ENCODE assay signal across 8 cellular contexts in the genomic region with DNA sequence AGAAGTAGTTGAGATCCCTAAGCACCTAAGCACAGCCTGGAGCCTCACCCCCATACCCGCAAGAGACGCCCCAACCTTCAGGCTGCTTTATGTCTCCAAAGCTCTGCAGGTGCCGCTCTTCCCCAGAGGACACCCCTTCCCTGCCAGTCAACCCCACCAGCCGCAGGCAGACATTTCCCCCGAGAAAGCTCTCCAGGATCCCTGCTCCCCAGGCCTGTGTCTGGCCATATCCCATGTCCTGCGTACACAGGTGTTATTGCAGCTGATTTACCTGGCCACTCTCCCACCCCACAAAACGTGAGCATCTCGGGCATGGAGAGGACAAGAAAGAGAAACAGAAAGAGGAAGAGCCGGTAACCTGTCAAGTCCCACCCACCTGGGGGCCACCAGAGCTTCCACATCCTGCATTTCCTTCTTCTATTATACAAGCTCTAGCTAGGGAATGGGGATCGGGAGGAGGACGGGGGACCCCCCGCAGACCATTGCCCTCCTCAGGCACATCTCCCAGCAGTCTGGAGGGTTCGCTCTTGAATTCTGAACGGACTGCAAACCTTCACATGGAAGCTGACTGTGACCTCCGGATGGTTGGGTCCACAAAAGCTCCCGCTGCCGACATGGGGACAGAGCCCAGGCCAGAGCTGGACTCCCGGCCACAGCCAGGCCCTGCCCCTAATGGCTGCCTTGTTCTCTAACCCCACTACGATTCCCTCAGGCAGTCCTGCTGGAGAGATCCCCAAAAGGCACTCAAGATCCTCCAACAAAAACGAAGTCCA. TPM values are rescaled to one million over a fixed set of nuclear protein-coding genes. Genes with fewer than 3 reads are reported as not detected.
DNase-seq lines count a peak whose midpoint lies in the region; TF ChIP-seq lines count a peak whose summit lies in the region.

No MANE protein-coding gene starts in this region.

- no peak for TF ChIP-seq POLR2A in stomach (IDR thresholded peaks at IDR 0.05)

- POLR2A ChIA-PET in PC-9 (lab: Charles Lee; ENCODE audit: unreplicated experiment), result no interaction called here

- H3K27me3 ChIP-seq in HL-60 (ENCODE audit: insufficient read depth, poor library complexity, severe bottlenecking), result no peaks in the 10 kb centered on the region
- no peaks in the 10 kb centered on the region for H3K27me3 ChIP-seq in stomach
- H3K27me3 ChIP-seq in PC-9 (ENCODE audit: insufficient read depth, low read depth), result no peaks in the 10 kb centered on the region

- TF ChIP-seq CTCF in HL-60 (IDR thresholded peaks at IDR 0.05; ENCODE audit: insufficient read depth, low read length) (no peak), stomach (IDR thresholded peaks at IDR 0.05) (no peak), PC-9 (conservative IDR thresholded peaks at IDR 0.05) (no peak)

- no peak for TF ChIP-seq EP300 in stomach (IDR thresholded peaks at IDR 0.05)

- no peak overlapping the region for H2AFZ ChIP-seq in PC-9

- H3K36me3 Mint-ChIP-seq in activated T-cell treated with anti-CD3 and anti-CD28 coated beads, Interleukin-2, amount 50 U/mL, for 24 hours (ENCODE audit: low read depth), result peaks cover 31% of the 10 kb centered on the region

- no peak overlapping the region for H3K4me2 ChIP-seq in PC-9

- peak overlapping the region; percentile 99 for H3K4me3 Mint-ChIP-seq in activated T-cell treated with anti-CD3 and anti-CD28 coated beads, Interleukin-2, amount 50 U/mL, for 24 hours

- H3K27me3 Mint-ChIP-seq in activated T-cell treated with anti-CD3 and anti-CD28 coated beads, Interleukin-2, amount 50 U/mL, for 24 hours, result no peaks in the 10 kb centered on the region

- H3K4me1 ChIP-seq in stomach, result peaks cover 67 to 94% (median 83%) of the 10 kb centered on the region in 4 donors
- H3K4me1 ChIP-seq in PC-9 (replicated peaks; ENCODE audit: insufficient read depth), result 0 out of 2 replicates have a peak, but pooled peaks cover 3% of the 10 kb centered on the region

- H3F3A ChIP-seq in PC-9 (ENCODE audit: insufficient read depth, low read depth), result no peaks in the 10 kb centered on the region

- H3K4me1 Mint-ChIP-seq in activated T-cell treated with anti-CD3 and anti-CD28 coated beads, Interleukin-2, amount 50 U/mL, for 24 hours (ENCODE audit: low read depth), result peaks cover 95% of the 10 kb centered on the region

- peak overlapping the region; percentile 16 for H3K4me3 ChIP-seq in HL-60 (replicated peaks; ENCODE audit: insufficient read depth, low read length)
- H3K4me3 ChIP-seq in stomach, result peak overlapping the region in 3 of 4 donors; percentile 22 to 42 (median 37)
- H3K4me3 ChIP-seq in PC-9, result no peak overlapping the region

- H3K27ac ChIP-seq in HL-60 (replicated peaks) (peak overlapping the region; percentile 77), caudate nucleus (ENCODE audit: low read depth, low read length) (peak overlapping the region; percentile 54), stomach (peak overlapping the region; percentile 37 to 93 (median 66)), PC-9 (no peak overlapping the region)

- H3K36me3 ChIP-seq in stomach (no peaks in the 10 kb centered on the region), PC-9 (ENCODE audit: low read depth) (no peaks in the 10 kb centered on the region)

- DNase-seq in activated T-cell treated with anti-CD3 and anti-CD28 coated beads, Interleukin-2, amount 50 U/mL, for 24 hours, result peak; percentile 67
- DNase-seq in activated T-cell treated with anti-CD3 and anti-CD28 coated beads for 4 hours (no peak), HL-60 (ENCODE audit: low read depth in 1 of 2, low spot score in 1 of 2) (peak in 1 of 2 experiments; percentile 40), caudate nucleus (lab: John Stamatoyannopoulos, UW) (peak in 1 of 61 donors; percentile 33), stomach (peak; percentile 56), NCI-H2081 treated with DMSO at 0.1 percent for 48 hours (lab: John Stamatoyannopoulos, UW) (no peak), kidney glomerular epithelial cell (lab: John Stamatoyannopoulos, UW) (no peak), PC-9 (no peak)

- intact Hi-C loops in stomach (cut with DNase I; ENCODE audit: low total_unique reads) (no loop called here), PC-9 (cut with micrococcal nuclease; ENCODE audit: unreplicated experiment) (no loop called here)

- peak overlapping the region; percentile 98 for H3K27ac Mint-ChIP-seq in activated T-cell treated with anti-CD3 and anti-CD28 coated beads, Interleukin-2, amount 50 U/mL, for 24 hours

- H3K79me2 ChIP-seq in PC-9 (ENCODE audit: low read depth), result 0 out of 2 replicates have a peak, but pooled peaks cover 8% of the 10 kb centered on the region

- H3K9me2 ChIP-seq in PC-9 (ENCODE audit: insufficient read depth), result no peaks in the 10 kb centered on the region

- no peaks in the 10 kb centered on the region for H4K20me1 ChIP-seq in PC-9 (ENCODE audit: insufficient read depth)

- 38 to 66% (median 45%) methylated on average over 20 of the region's 20 CpGs for WGBS in stomach, 5 donors

- no peaks in the 10 kb centered on the region for H3K9me3 Mint-ChIP-seq in activated T-cell treated with anti-CD3 and anti-CD28 coated beads, Interleukin-2, amount 50 U/mL, for 24 hours

- H3K9me3 ChIP-seq in stomach, result no peaks in the 10 kb centered on the region
- H3K9me3 ChIP-seq in PC-9 (ENCODE audit: insufficient read depth, low read depth), result no peaks in the 10 kb centered on the region

- no TSS peak for BruUV-seq in PC-9 (replicated peaks; lab: Mats Ljungman, UMichigan)

- CTCF ChIA-PET in PC-9 (lab: Charles Lee), result no interaction called here

RNA-seq across cellular contexts. Expression of a gene that starts 17.6 kb away (rescaled TPM):
- total RNA-seq in stomach, result 10 to 100 TPM; 19.3 to 66.9 (median 41.5) TPM
- polyA plus RNA-seq in stomach, result 10 to 100 TPM; 10.5 to 13.0 (median 12.4) TPM
- 7.4 and 10.4 TPM in 2 replicates for total RNA-seq in PC-9 (2021)

Comparison
In these comparisons a context has a peak if more than half of its experiments do, and no peak if none do; other contexts are left out.
1. DNase-seq: peak in activated T-cell treated with anti-CD3 and anti-CD28 coated beads, Interleukin-2, amount 50 U/mL, for 24 hours (single experiment) and stomach (single experiment); none in activated T-cell treated with anti-CD3 and anti-CD28 coated beads for 4 hours (single experiment), NCI-H2081 treated with DMSO at 0.1 percent for 48 hours (single experiment), kidney glomerular epithelial cell (single experiment) and PC-9 (0 of 2).